Comparison of ENCODE assay signal across 8 cellular contexts in the genomic region with DNA sequence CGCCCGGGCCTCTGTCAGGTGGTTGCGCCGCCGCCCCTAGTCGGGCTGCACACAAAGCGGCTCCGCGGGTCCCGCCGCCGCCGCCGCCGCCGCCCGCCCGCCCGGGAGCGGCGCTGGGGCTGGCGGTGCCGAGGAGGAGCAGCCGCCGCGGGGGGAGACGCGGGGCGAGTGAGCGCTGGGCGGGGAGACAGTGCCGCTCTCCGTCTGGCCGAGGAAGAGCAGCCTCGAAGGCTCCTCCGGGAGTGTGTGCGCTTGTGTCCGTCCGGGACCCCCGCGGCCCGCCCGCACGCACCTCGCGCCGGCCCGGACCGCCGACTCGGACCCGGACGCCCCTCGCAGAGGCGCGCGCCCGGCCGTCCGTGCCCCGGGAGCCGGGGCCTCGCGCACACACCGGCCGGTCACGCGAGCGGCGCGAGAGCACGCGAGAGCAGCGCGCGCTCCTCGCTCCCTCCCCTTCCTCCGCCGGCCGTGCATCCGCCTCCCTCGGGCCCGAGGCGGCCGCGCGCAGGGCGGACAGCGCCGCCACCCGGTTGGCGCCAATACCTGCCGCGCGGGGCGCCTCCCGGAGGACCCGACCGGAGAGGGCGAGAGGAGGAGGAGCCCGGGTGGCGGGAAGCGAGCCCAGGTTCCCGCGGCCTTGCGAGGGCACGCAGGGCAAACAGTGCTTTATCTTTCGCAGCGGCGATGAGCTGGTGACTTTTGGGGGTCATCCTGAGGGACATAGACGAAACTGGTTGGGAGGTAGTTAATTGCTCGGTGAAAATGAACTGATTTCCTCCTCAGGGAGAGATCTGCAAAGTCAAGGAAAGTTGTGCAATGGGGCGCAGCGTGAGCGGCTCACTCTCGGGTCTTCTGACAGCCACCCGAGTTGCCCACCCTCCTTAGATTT. TPM values are rescaled to one million over a fixed set of nuclear protein-coding genes. Genes with fewer than 3 reads are reported as not detected.
DNase-seq lines count a peak whose midpoint lies in the region; ATAC-seq and TF ChIP-seq lines count a peak whose summit lies in the region.

A gene with protein sequence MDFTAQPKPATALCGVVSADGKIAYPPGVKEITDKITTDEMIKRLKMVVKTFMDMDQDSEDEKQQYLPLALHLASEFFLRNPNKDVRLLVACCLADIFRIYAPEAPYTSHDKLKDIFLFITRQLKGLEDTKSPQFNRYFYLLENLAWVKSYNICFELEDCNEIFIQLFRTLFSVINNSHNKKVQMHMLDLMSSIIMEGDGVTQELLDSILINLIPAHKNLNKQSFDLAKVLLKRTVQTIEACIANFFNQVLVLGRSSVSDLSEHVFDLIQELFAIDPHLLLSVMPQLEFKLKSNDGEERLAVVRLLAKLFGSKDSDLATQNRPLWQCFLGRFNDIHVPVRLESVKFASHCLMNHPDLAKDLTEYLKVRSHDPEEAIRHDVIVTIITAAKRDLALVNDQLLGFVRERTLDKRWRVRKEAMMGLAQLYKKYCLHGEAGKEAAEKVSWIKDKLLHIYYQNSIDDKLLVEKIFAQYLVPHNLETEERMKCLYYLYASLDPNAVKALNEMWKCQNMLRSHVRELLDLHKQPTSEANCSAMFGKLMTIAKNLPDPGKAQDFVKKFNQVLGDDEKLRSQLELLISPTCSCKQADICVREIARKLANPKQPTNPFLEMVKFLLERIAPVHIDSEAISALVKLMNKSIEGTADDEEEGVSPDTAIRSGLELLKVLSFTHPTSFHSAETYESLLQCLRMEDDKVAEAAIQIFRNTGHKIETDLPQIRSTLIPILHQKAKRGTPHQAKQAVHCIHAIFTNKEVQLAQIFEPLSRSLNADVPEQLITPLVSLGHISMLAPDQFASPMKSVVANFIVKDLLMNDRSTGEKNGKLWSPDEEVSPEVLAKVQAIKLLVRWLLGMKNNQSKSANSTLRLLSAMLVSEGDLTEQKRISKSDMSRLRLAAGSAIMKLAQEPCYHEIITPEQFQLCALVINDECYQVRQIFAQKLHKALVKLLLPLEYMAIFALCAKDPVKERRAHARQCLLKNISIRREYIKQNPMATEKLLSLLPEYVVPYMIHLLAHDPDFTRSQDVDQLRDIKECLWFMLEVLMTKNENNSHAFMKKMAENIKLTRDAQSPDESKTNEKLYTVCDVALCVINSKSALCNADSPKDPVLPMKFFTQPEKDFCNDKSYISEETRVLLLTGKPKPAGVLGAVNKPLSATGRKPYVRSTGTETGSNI (N-terminal part only) (minus strand): TSS at position 423 of the 889 bp plus-strand sequence. CDS start 1,334 bp downstream, outside the sequence.

- no peaks in the 10 kb centered on the region for H3K9me3 ChIP-seq in uterus

- peaks cover 27% of the 10 kb centered on the region for H3K4me1 Mint-ChIP-seq in T-helper 1 cell treated with Interleukin-12 subunit alpha and Interleukin-12 subunit beta and Interleukin-4 antibody, amounts not matched to agents 30 μg/mL and 1 μg/mL, for 36 hours (ENCODE audit: low read depth)

- no peaks in the 10 kb centered on the region for H3K4me1 ChIP-seq in uterus

- no peaks in the 10 kb centered on the region for H3K9me3 Mint-ChIP-seq in T-helper 1 cell treated with Interleukin-12 subunit alpha and Interleukin-12 subunit beta and Interleukin-4 antibody, amounts not matched to agents 30 μg/mL and 1 μg/mL, for 36 hours

- no peaks in the 10 kb centered on the region for H3K27me3 Mint-ChIP-seq in T-helper 1 cell treated with Interleukin-12 subunit alpha and Interleukin-12 subunit beta and Interleukin-4 antibody, amounts not matched to agents 30 μg/mL and 1 μg/mL, for 36 hours (ENCODE audit: low read depth)

- peak; percentile 71 for ATAC-seq in HG02884 (IDR thresholded peaks at IDR 0.05; ENCODE audit: unreplicated experiment)
- ATAC-seq in left ventricle myocardium superior: peak; percentile 93

- in situ Hi-C loops in GM13977 (cut with MboI; ENCODE audit: low pct_unique_long_range_greater_than_20kb, low sequenced_read_pairs, unreplicated experiment): loop anchor here (10.0 kb wide), 2 partner anchors 283 to 503 kb away; a partner anchor contains a TSS

- peak within 1 kb of the TSS; percentile 85 for H3K27ac Mint-ChIP-seq in T-helper 1 cell treated with Interleukin-12 subunit alpha and Interleukin-12 subunit beta and Interleukin-4 antibody, amounts not matched to agents 30 μg/mL and 1 μg/mL, for 36 hours

- H3K36me3 Mint-ChIP-seq in T-helper 1 cell treated with Interleukin-12 subunit alpha and Interleukin-12 subunit beta and Interleukin-4 antibody, amounts not matched to agents 30 μg/mL and 1 μg/mL, for 36 hours (ENCODE audit: low read depth): peaks cover 26% of the 10 kb centered on the region

- H3K4me3 ChIP-seq in uterus: peak within 1 kb of the TSS; percentile 94 to 96

- intact Hi-C loops in left ventricle myocardium superior (cut with micrococcal nuclease): loop anchor here (5.0 kb wide), 1 partner anchor 280 kb away; a partner anchor contains a TSS
- intact Hi-C loops in uterus (cut with DNase I; ENCODE audit: low total_unique reads): loop anchor here (2.0 to 5.0 kb wide), 3 partner anchors 281 to 520 kb away; a partner anchor contains a TSS

- TF ChIP-seq CTCF in GM13977 (IDR thresholded peaks at IDR 0.05; ENCODE audit: extremely low read depth, insufficient read depth, missing control alignments): peak; percentile 96
- TF ChIP-seq CTCF in uterus (IDR thresholded peaks at IDR 0.05): peak; percentile 71 to 98 (median 90)

- H3K4me3 Mint-ChIP-seq in T-helper 1 cell treated with Interleukin-12 subunit alpha and Interleukin-12 subunit beta and Interleukin-4 antibody, amounts not matched to agents 30 μg/mL and 1 μg/mL, for 36 hours: peak within 1 kb of the TSS; percentile 90

- DNase-seq in GM13977 (ENCODE audit: low spot score): peak; percentile 97
- peak; percentile 81 for DNase-seq in NCI-H146 treated with DMSO at 0.1 percent for 48 hours (lab: John Stamatoyannopoulos, UW; ENCODE audit: unreplicated experiment)
- DNase-seq in amygdala (lab: John Stamatoyannopoulos, UW): peak; percentile 4 to 89 (median 78)
- DNase-seq in left ventricle myocardium superior: peak; percentile 94
- DNase-seq in pulmonary artery endothelial cell (ENCODE audit: low read depth, low spot score): peak; percentile 54
- peak; percentile 78 to 88 for DNase-seq in uterus

- H3K36me3 ChIP-seq in uterus: no peaks in the 10 kb centered on the region

- H3K27me3 ChIP-seq in uterus: no peaks in the 10 kb centered on the region

- peak within 1 kb of the TSS; percentile 98 for H3K27ac ChIP-seq in uterus

- TF ChIP-seq POLR2A in uterus (IDR thresholded peaks at IDR 0.05): peak; percentile 38 to 71

RNA-seq across cellular contexts. Expression of the gene that starts here (rescaled TPM):
- total RNA-seq in left ventricle myocardium superior (34.8 TPM), pulmonary artery endothelial cell (62.8 and 82.1 TPM in 2 replicates), uterus (100 to 1,000 TPM in 1 of 4 donors, 10 to 100 TPM in 3; 42.9 to 107 (median 68.9) TPM)

Comparison
In these comparisons a context has a peak if more than half of its experiments do, and no peak if none do; other contexts are left out.
1. Peak in every context shown above with its lines: DNase-seq, ATAC-seq, H3K4me3 ChIP-seq and H3K27ac ChIP-seq.